In the genomic region with DNA sequence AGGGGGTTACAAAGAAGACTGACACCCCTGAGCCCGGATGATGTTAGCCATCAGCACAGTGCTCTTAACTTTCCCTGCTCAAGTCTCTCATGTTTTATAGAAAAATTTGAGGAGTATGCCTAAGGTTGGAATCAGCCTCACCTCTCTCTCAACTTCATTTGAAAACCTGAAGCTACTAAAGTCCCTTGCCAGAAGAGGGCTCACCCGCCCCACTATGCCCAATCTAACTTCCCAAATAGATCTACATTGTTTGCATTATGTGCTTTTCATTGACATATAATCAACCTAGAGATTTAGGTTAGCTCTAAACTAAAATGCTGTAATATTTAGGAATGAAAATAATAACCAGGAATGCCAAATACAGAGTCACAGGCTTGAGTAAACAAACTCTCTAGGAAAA, we compare ENCODE assay signal across 1 cellular context.
TF ChIP-seq lines count a peak whose summit lies in the region.

No MANE protein-coding gene starts in this region.

TF ChIP-seq in SK-N-SH treated with all-trans-retinoic acid at 6 μM for 48 hours, 23 proteins besides CTCF, POLR2A, EP300 and RAD21 (continued from another document):
- TF ChIP-seq, protein P1, sequence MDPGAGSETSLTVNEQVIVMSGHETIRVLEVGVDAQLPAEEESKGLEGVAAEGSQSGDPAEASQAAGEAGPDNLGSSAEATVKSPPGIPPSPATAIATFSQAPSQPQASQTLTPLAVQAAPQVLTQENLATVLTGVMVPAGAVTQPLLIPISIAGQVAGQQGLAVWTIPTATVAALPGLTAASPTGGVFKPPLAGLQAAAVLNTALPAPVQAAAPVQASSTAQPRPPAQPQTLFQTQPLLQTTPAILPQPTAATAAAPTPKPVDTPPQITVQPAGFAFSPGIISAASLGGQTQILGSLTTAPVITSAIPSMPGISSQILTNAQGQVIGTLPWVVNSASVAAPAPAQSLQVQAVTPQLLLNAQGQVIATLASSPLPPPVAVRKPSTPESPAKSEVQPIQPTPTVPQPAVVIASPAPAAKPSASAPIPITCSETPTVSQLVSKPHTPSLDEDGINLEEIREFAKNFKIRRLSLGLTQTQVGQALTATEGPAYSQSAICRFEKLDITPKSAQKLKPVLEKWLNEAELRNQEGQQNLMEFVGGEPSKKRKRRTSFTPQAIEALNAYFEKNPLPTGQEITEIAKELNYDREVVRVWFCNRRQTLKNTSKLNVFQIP (CRISPR knock-in tag; IDR thresholded peaks at IDR 0.05; ENCODE audit: borderline replicate concordance, low read depth) = no peak
- TF ChIP-seq TCF4 (CRISPR knock-in tag; IDR thresholded peaks at IDR 0.05; ENCODE audit: borderline replicate concordance) (no peak), ZFP3 (CRISPR knock-in tag; IDR thresholded peaks at IDR 0.05) (no peak), ZNF565 (CRISPR knock-in tag; conservative IDR thresholded peaks at IDR 0.05; ENCODE audit: low read depth) (no peak)
- TF ChIP-seq, protein P2, sequence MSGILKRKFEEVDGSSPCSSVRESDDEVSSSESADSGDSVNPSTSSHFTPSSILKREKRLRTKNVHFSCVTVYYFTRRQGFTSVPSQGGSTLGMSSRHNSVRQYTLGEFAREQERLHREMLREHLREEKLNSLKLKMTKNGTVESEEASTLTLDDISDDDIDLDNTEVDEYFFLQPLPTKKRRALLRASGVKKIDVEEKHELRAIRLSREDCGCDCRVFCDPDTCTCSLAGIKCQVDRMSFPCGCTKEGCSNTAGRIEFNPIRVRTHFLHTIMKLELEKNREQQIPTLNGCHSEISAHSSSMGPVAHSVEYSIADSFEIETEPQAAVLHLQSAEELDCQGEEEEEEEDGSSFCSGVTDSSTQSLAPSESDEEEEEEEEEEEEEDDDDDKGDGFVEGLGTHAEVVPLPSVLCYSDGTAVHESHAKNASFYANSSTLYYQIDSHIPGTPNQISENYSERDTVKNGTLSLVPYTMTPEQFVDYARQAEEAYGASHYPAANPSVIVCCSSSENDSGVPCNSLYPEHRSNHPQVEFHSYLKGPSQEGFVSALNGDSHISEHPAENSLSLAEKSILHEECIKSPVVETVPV (CRISPR knock-in tag; IDR thresholded peaks at IDR 0.05) = no peak
